Comparison of ENCODE assay signal across 8 cellular contexts in genomic region chr11:5600374-5600851, GRCh38. TPM values are rescaled to one million over a fixed set of nuclear protein-coding genes. Genes with fewer than 3 reads are reported as not detected.
DNase-seq lines count a peak whose midpoint lies in the region; ATAC-seq, FAIRE-seq and TF ChIP-seq lines count a peak whose summit lies in the region.

No MANE protein-coding gene starts in this region.

- no peaks in the 10 kb centered on the region for H3K36me3 ChIP-seq in muscle layer of duodenum (ENCODE audit: control insufficient read depth in 1 of 2, insufficient read depth in 2 of 2, low read length in 2 of 2)

- CTCF ChIA-PET in activated CD4-positive, alpha-beta memory T cell treated with anti-CD3 and anti-CD28 coated beads, Interleukin-2, amount 10 ng/mL, durations not matched to agents 7 days and 5 days (lab: Charles Lee) = interaction anchor here (0.8 to 2.3 kb wide), 10 partner anchors 8 to 290 kb away, joined by 3 to 7 read pairs (median 4); no protein-coding TSS in a partner anchor

- DNase-seq in AG08396 (ENCODE audit: low spot score) = peak; percentile 72
- DNase-seq in GM18507 (ENCODE audit: extremely low spot score, insufficient read length, low read depth) = peak; percentile 33
- peak; percentile 7 for DNase-seq in NCI-H446 treated with DMSO at 0.1 percent for 48 hours (lab: John Stamatoyannopoulos, UW)
- peak; percentile 64 for DNase-seq in activated CD4-positive, alpha-beta memory T cell treated with anti-CD3 and anti-CD28 coated beads, Interleukin-2, amount 10 ng/mL, durations not matched to agents 7 days and 5 days
- DNase-seq in epithelial cell of esophagus (ENCODE audit: low read depth) = peak; percentile 90

- peaks cover 7% of the 10 kb centered on the region for H3K4me1 Mint-ChIP-seq in activated CD4-positive, alpha-beta memory T cell treated with anti-CD3 and anti-CD28 coated beads, Interleukin-2, amount 10 ng/mL, durations not matched to agents 7 days and 5 days
- H3K4me1 Mint-ChIP-seq in stimulated activated memory B cell treated with anti-CD40 and anti-IgM and Interleukin-4, amounts not matched to agents 10 μg/mL and 1 μg/mL and 100 μg/mL, for 72 hours = peaks cover 6% of the 10 kb centered on the region

- H3K4me3 ChIP-seq in epithelial cell of esophagus (ENCODE audit: low read length) (no peak overlapping the region), muscle layer of duodenum (ENCODE audit: low read depth in 1 of 2, low read length in 2 of 2) (no peak overlapping the region)

- no peaks in the 10 kb centered on the region for H3K9me3 ChIP-seq in muscle layer of duodenum (ENCODE audit: control insufficient read depth in 1 of 2, low read length in 2 of 2)

- peak overlapping the region; percentile 1 for H3K27ac ChIP-seq in muscle layer of duodenum (ENCODE audit: low read length)

- no peaks in the 10 kb centered on the region for H3K36me3 Mint-ChIP-seq in activated CD4-positive, alpha-beta memory T cell treated with anti-CD3 and anti-CD28 coated beads, Interleukin-2, amount 10 ng/mL, durations not matched to agents 7 days and 5 days (ENCODE audit: low read depth)
- no peaks in the 10 kb centered on the region for H3K36me3 Mint-ChIP-seq in stimulated activated memory B cell treated with anti-CD40 and anti-IgM and Interleukin-4, amounts not matched to agents 10 μg/mL and 1 μg/mL and 100 μg/mL, for 72 hours

- POLR2A ChIA-PET in activated CD4-positive, alpha-beta memory T cell treated with anti-CD3 and anti-CD28 coated beads, Interleukin-2, amount 10 ng/mL, durations not matched to agents 7 days and 5 days (lab: Charles Lee) = no interaction called here

- peak; percentile 91 for FAIRE-seq in GM18507 (lab: Jason Lieb, UNC)

- peaks cover 0 to 29% of the 10 kb centered on the region in 2 donors for H3K4me1 ChIP-seq in muscle layer of duodenum (ENCODE audit: control insufficient read depth in 1 of 2, insufficient read depth in 2 of 2, low read length in 2 of 2)

- peak; percentile 90 for ATAC-seq in HG02938 (IDR thresholded peaks at IDR 0.05; ENCODE audit: unreplicated experiment)
- peak; percentile 87 for ATAC-seq in stimulated activated memory B cell treated with anti-CD40 and anti-IgM and Interleukin-4, amounts not matched to agents 10 μg/mL and 1 μg/mL and 100 μg/mL, for 72 hours

- H3K4me3 Mint-ChIP-seq in activated CD4-positive, alpha-beta memory T cell treated with anti-CD3 and anti-CD28 coated beads, Interleukin-2, amount 10 ng/mL, durations not matched to agents 7 days and 5 days = no peak overlapping the region
- H3K4me3 Mint-ChIP-seq in stimulated activated memory B cell treated with anti-CD40 and anti-IgM and Interleukin-4, amounts not matched to agents 10 μg/mL and 1 μg/mL and 100 μg/mL, for 72 hours = no peak overlapping the region

- H3K9me3 Mint-ChIP-seq in activated CD4-positive, alpha-beta memory T cell treated with anti-CD3 and anti-CD28 coated beads, Interleukin-2, amount 10 ng/mL, durations not matched to agents 7 days and 5 days = no peaks in the 10 kb centered on the region
- no peaks in the 10 kb centered on the region for H3K9me3 Mint-ChIP-seq in stimulated activated memory B cell treated with anti-CD40 and anti-IgM and Interleukin-4, amounts not matched to agents 10 μg/mL and 1 μg/mL and 100 μg/mL, for 72 hours

- peak; percentile 95 for TF ChIP-seq CTCF in epithelial cell of esophagus (IDR thresholded peaks at IDR 0.05; ENCODE audit: insufficient read depth, low read depth, low read length, missing control alignments)

- no peaks in the 10 kb centered on the region for H3K27me3 ChIP-seq in muscle layer of duodenum (ENCODE audit: low read depth, low read length)

- H3K27ac Mint-ChIP-seq in activated CD4-positive, alpha-beta memory T cell treated with anti-CD3 and anti-CD28 coated beads, Interleukin-2, amount 10 ng/mL, durations not matched to agents 7 days and 5 days = no peak overlapping the region
- H3K27ac Mint-ChIP-seq in stimulated activated memory B cell treated with anti-CD40 and anti-IgM and Interleukin-4, amounts not matched to agents 10 μg/mL and 1 μg/mL and 100 μg/mL, for 72 hours = no peak overlapping the region

- H3K27me3 Mint-ChIP-seq in activated CD4-positive, alpha-beta memory T cell treated with anti-CD3 and anti-CD28 coated beads, Interleukin-2, amount 10 ng/mL, durations not matched to agents 7 days and 5 days = peaks cover 2% of the 10 kb centered on the region
- no peaks in the 10 kb centered on the region for H3K27me3 Mint-ChIP-seq in stimulated activated memory B cell treated with anti-CD40 and anti-IgM and Interleukin-4, amounts not matched to agents 10 μg/mL and 1 μg/mL and 100 μg/mL, for 72 hours

RNA-seq across cellular contexts. Expression of gene TRIM6, which starts 4.0 kb away (rescaled TPM):
- total RNA-seq in activated CD4-positive, alpha-beta memory T cell treated with anti-CD3 and anti-CD28 coated beads, Interleukin-2, amount 10 ng/mL, durations not matched to agents 7 days and 5 days = 1 to 10 TPM in 1 of 2 experiments, under 1 TPM in 1; 0.60 to 1.1 TPM

RNA-seq across cellular contexts. Expression of gene OR52B6, which starts 19.7 kb away (rescaled TPM):
- not detected for total RNA-seq in activated CD4-positive, alpha-beta memory T cell treated with anti-CD3 and anti-CD28 coated beads, Interleukin-2, amount 10 ng/mL, durations not matched to agents 7 days and 5 days

RNA-seq across cellular contexts. Expression of gene TRIM34, which starts 24.4 kb away (rescaled TPM):
- total RNA-seq in activated CD4-positive, alpha-beta memory T cell treated with anti-CD3 and anti-CD28 coated beads, Interleukin-2, amount 10 ng/mL, durations not matched to agents 7 days and 5 days = 10 to 100 TPM; 18.2 to 19.8 TPM

RNA-seq across cellular contexts. Expression of gene OR52H1, which starts 52.1 kb away (rescaled TPM):
- not detected for total RNA-seq in activated CD4-positive, alpha-beta memory T cell treated with anti-CD3 and anti-CD28 coated beads, Interleukin-2, amount 10 ng/mL, durations not matched to agents 7 days and 5 days

Comparison
In these comparisons a context has a peak if more than half of its experiments do, and no peak if none do; other contexts are left out.
1. DNase-seq: peak in every context shown above with its lines; median percentile 90 in epithelial cell of esophagus; 72 in AG08396; 64 in activated CD4-positive, alpha-beta memory T cell treated with anti-CD3 and anti-CD28 coated beads, Interleukin-2, amount 10 ng/mL, durations not matched to agents 7 days and 5 days; 33 in GM18507; 7 in NCI-H446 treated with DMSO at 0.1 percent for 48 hours.